In genomic region chr2:27664622-27665363, GRCh38 we compare ENCODE assay signal across 1 cellular context.
TF ChIP-seq lines count a peak whose summit lies in the region.

No MANE protein-coding gene starts in this region.

TF ChIP-seq in liver, 16 proteins besides CTCF, POLR2A, EP300 and RAD21 (continued from another document):
- TF ChIP-seq HNF4A (conservative IDR thresholded peaks at IDR 0.05) (no peak), FOXA2 (IDR thresholded peaks at IDR 0.05) (no peak)
